ENCODE assay signal across 2 cellular contexts in the genomic region with DNA sequence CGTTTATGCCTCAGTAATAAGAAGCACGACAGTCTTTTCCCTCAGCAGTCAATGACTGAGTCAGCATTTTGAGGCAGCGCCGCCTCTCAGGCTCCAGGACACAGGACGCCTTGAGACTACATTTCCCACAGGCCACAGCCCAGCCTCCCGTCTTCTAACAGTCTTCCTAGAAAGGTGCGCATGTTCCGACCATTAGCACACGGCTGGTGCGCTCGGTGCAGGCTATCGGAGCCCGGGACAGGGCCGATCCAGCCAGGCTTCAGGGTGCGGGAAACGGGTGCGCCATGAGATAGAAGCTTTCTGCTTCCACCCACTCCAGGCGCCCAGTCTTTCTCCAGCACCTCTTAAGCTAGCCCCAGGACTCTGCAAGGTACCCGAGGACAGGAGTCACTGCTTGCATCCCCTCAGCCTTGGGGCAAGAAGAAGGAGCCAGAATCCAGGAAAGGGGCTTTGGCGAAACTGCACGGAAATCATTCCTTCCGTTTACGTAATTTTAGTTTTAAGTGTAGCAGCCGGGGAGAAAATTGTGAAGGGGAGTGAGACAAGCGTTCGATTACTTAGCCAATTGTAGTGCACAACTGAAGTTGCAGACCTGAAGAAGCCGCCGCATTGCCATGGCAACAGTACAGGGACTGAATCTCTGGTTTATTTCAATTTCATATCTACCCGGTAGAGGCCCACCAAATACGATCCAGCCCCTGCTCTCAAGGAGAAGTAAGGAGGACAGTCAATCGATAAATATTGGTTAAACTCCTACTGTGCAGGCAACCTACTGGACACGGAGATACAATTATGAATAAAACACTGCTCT.
TF ChIP-seq lines count a peak whose summit lies in the region.

No MANE protein-coding gene starts in this region.

TF ChIP-seq in GM23338, 12 proteins besides CTCF, POLR2A, EP300 and RAD21 (continues in another document):
- TF ChIP-seq CREB1 (CRISPR knock-in tag; IDR thresholded peaks at IDR 0.05; ENCODE audit: low read depth) (no peak), EZH2 (IDR thresholded peaks at IDR 0.05; ENCODE audit: low read depth, unreplicated experiment) (no peak), NANOG (IDR thresholded peaks at IDR 0.05; ENCODE audit: borderline replicate concordance) (no peak), EZH2phosphoT487 (IDR thresholded peaks at IDR 0.05; ENCODE audit: unreplicated experiment) (no peak), ZNF331 (CRISPR knock-in tag; IDR thresholded peaks at IDR 0.05; ENCODE audit: low read depth) (no peak), ZNF114 (CRISPR knock-in tag; IDR thresholded peaks at IDR 0.05) (no peak), POLR2AphosphoS5 (IDR thresholded peaks at IDR 0.05; ENCODE audit: low read depth) (peak; percentile 91), ZNF462 (CRISPR knock-in tag; IDR thresholded peaks at IDR 0.05) (no peak), REST (IDR thresholded peaks at IDR 0.05; ENCODE audit: unreplicated experiment) (no peak), STAT1 (IDR thresholded peaks at IDR 0.05; ENCODE audit: unreplicated experiment) (no peak), JUNB (IDR thresholded peaks at IDR 0.05; ENCODE audit: unreplicated experiment) (no peak)

TF ChIP-seq in K562, 482 proteins besides CTCF, POLR2A, EP300 and RAD21 (continues in another document):
- TF ChIP-seq, protein P1, sequence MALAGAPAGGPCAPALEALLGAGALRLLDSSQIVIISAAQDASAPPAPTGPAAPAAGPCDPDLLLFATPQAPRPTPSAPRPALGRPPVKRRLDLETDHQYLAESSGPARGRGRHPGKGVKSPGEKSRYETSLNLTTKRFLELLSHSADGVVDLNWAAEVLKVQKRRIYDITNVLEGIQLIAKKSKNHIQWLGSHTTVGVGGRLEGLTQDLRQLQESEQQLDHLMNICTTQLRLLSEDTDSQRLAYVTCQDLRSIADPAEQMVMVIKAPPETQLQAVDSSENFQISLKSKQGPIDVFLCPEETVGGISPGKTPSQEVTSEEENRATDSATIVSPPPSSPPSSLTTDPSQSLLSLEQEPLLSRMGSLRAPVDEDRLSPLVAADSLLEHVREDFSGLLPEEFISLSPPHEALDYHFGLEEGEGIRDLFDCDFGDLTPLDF (CRISPR knock-in tag; IDR thresholded peaks at IDR 0.05), result 0 out of 2 replicates have a peak, but pooled peaks have one; percentile 56
- TF ChIP-seq, protein P2, sequence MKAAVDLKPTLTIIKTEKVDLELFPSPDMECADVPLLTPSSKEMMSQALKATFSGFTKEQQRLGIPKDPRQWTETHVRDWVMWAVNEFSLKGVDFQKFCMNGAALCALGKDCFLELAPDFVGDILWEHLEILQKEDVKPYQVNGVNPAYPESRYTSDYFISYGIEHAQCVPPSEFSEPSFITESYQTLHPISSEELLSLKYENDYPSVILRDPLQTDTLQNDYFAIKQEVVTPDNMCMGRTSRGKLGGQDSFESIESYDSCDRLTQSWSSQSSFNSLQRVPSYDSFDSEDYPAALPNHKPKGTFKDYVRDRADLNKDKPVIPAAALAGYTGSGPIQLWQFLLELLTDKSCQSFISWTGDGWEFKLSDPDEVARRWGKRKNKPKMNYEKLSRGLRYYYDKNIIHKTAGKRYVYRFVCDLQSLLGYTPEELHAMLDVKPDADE (conservative IDR thresholded peaks at IDR 0.05; ENCODE audit: control insufficient read depth, low read depth, low read length), result peak; percentile 56; the same call in 1 of the 2 replicates
- TF ChIP-seq, protein P3, sequence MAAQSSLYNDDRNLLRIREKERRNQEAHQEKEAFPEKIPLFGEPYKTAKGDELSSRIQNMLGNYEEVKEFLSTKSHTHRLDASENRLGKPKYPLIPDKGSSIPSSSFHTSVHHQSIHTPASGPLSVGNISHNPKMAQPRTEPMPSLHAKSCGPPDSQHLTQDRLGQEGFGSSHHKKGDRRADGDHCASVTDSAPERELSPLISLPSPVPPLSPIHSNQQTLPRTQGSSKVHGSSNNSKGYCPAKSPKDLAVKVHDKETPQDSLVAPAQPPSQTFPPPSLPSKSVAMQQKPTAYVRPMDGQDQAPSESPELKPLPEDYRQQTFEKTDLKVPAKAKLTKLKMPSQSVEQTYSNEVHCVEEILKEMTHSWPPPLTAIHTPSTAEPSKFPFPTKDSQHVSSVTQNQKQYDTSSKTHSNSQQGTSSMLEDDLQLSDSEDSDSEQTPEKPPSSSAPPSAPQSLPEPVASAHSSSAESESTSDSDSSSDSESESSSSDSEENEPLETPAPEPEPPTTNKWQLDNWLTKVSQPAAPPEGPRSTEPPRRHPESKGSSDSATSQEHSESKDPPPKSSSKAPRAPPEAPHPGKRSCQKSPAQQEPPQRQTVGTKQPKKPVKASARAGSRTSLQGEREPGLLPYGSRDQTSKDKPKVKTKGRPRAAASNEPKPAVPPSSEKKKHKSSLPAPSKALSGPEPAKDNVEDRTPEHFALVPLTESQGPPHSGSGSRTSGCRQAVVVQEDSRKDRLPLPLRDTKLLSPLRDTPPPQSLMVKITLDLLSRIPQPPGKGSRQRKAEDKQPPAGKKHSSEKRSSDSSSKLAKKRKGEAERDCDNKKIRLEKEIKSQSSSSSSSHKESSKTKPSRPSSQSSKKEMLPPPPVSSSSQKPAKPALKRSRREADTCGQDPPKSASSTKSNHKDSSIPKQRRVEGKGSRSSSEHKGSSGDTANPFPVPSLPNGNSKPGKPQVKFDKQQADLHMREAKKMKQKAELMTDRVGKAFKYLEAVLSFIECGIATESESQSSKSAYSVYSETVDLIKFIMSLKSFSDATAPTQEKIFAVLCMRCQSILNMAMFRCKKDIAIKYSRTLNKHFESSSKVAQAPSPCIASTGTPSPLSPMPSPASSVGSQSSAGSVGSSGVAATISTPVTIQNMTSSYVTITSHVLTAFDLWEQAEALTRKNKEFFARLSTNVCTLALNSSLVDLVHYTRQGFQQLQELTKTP (IDR thresholded peaks at IDR 0.05; ENCODE audit: low read depth in 1 of 2, partially characterized antibody in 2 of 2), result peak in 1 of 2 experiments; percentile 66
- 0 out of 2 replicates have a peak, but pooled peaks have one; percentile 48 for TF ChIP-seq ZNF395 (CRISPR knock-in tag; IDR thresholded peaks at IDR 0.05)
- TF ChIP-seq EP400 (IDR thresholded peaks at IDR 0.05), result peak; percentile 57
- TF ChIP-seq CBX3 (IDR thresholded peaks at IDR 0.05; ENCODE audit: borderline replicate concordance in 1 of 2, low read length in 2 of 2), result 0 out of 3 replicates have a peak, but pooled peaks of 1 of the 2 experiments have one; percentile 14
- TF ChIP-seq MAFF (IDR thresholded peaks at IDR 0.05; ENCODE audit: low read length), result peak; percentile 99
- no peak for TF ChIP-seq PTBP1 (IDR thresholded peaks at IDR 0.05; ENCODE audit: low read depth, low read length)
- 0 out of 2 replicates have a peak, but pooled peaks have one; percentile 41 for TF ChIP-seq ZNF407 (IDR thresholded peaks at IDR 0.05; ENCODE audit: low read depth)
- TF ChIP-seq MAFK (IDR thresholded peaks at IDR 0.05; ENCODE audit: low read length), result peak; percentile 99
- TF ChIP-seq MYC (IDR thresholded peaks at IDR 0.05; ENCODE audit: low read depth, low read length), result peak; percentile 76
- TF ChIP-seq MYC (CRISPR knock-in tag; IDR thresholded peaks at IDR 0.05; ENCODE audit: borderline replicate concordance, low read depth), result no peak
- no peak for TF ChIP-seq KDM2B (CRISPR knock-in tag; IDR thresholded peaks at IDR 0.05)
- TF ChIP-seq, protein P4, sequence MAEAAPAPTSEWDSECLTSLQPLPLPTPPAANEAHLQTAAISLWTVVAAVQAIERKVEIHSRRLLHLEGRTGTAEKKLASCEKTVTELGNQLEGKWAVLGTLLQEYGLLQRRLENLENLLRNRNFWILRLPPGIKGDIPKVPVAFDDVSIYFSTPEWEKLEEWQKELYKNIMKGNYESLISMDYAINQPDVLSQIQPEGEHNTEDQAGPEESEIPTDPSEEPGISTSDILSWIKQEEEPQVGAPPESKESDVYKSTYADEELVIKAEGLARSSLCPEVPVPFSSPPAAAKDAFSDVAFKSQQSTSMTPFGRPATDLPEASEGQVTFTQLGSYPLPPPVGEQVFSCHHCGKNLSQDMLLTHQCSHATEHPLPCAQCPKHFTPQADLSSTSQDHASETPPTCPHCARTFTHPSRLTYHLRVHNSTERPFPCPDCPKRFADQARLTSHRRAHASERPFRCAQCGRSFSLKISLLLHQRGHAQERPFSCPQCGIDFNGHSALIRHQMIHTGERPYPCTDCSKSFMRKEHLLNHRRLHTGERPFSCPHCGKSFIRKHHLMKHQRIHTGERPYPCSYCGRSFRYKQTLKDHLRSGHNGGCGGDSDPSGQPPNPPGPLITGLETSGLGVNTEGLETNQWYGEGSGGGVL (CRISPR knock-in tag; IDR thresholded peaks at IDR 0.05), result no peak
- peak; percentile 81 for TF ChIP-seq HNRNPLL (IDR thresholded peaks at IDR 0.05; ENCODE audit: low read depth, low read length, poor library complexity, severe bottlenecking)
- peak; percentile 23; the same call in 1 of the 2 replicates for TF ChIP-seq MTA3 (IDR thresholded peaks at IDR 0.05; ENCODE audit: borderline replicate concordance)
- peak; percentile 73 for TF ChIP-seq POLR2G (IDR thresholded peaks at IDR 0.05; ENCODE audit: low read depth, low read length)
- peak; percentile 95 for TF ChIP-seq BACH1 (tag; IDR thresholded peaks at IDR 0.05)
- 0 out of 2 replicates have a peak, but pooled peaks have one; percentile 13 for TF ChIP-seq FOSL1 (tag; conservative IDR thresholded peaks at IDR 0.05)
- peak; percentile 54 for TF ChIP-seq MEIS2 (IDR thresholded peaks at IDR 0.05; ENCODE audit: partially characterized antibody)
- peak; percentile 54 for TF ChIP-seq POLR2B (IDR thresholded peaks at IDR 0.05; ENCODE audit: low read depth, partially characterized antibody)
- TF ChIP-seq ZNF12 (CRISPR knock-in tag; IDR thresholded peaks at IDR 0.05), result no peak
- 0 out of 2 replicates have a peak, but pooled peaks have one; percentile 8 for TF ChIP-seq SMC3 (conservative IDR thresholded peaks at IDR 0.05; ENCODE audit: insufficient read depth, low read depth, low read length)
- no peak for TF ChIP-seq BCOR (IDR thresholded peaks at IDR 0.05)
- peak; percentile 61; the same call in 1 of the 2 replicates for TF ChIP-seq ZNF644 (tag; IDR thresholded peaks at IDR 0.05; ENCODE audit: low read depth)
- peak; percentile 51 for TF ChIP-seq KDM5B (IDR thresholded peaks at IDR 0.05; ENCODE audit: insufficient replicate concordance, low read depth, low read length)
- TF ChIP-seq MBD2 (IDR thresholded peaks at IDR 0.05; ENCODE audit: borderline replicate concordance, low read depth), result 0 out of 2 replicates have a peak, but pooled peaks have one; percentile 23
